ENCODE assay signal across 8 cellular contexts in the genomic region with DNA sequence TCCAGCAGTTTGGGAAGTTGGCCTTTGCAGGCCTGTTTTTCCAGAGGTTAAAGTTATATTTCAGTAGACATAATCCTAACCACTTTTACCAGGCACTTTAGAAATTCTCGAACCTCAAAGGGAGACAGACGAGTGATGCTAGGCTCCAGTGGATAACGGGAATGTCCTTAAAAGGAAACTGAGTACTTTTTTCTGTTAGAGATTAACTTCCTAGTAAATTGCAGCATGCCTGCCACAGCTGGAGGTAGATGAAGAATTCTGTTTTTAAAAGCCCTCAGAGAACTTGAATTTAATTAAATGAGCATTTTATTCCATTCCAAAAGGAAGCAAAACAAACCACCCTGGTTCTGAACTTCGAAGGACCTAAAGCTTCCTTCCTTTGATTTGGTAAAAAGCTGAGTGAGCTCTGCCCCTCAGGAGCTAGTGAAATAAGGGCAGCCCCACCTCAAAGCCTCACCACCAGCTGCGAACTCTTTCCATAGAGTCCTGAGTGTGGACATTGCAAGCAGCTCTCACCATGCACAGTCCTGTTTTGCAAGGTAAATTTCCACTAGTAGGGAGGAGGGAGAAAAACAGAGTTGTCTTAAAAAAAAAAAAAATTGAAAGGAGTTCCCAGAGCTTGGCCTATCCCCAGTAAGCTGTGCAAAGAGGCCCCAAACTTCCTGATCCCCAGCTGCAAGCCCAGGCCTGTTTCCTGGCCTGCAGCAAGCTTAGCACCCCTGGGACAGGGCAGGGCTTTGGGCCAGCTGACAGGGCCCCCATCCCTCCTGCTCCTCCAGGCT. TPM values are rescaled to one million over a fixed set of nuclear protein-coding genes. Genes with fewer than 3 reads are reported as not detected.
DNase-seq lines count a peak whose midpoint lies in the region; ATAC-seq and TF ChIP-seq lines count a peak whose summit lies in the region.
"Had no signal": no experiment of that assay in that cellular context is flagged by ENCODE, and none has a peak within 500 bp of the region (broad histone marks: within the 10 kb centered on the region; RNA-seq: fewer than 3 reads in every experiment).

No MANE protein-coding gene starts in this region.

- H3K27me3 Mint-ChIP-seq in HFFc6 (ENCODE audit: insufficient read depth) = no peaks in the 10 kb centered on the region

- no peak for DNase-seq in HFFc6
- DNase-seq in ascending aorta (ENCODE audit: low spot score in 2 of 2) = no peak
- peak; percentile 39 to 50 for DNase-seq in upper lobe of left lung
- no peak for DNase-seq in NCI-H82 treated with DMSO at 0.1 percent for 48 hours (lab: John Stamatoyannopoulos, UW; ENCODE audit: unreplicated experiment)
- DNase-seq in NCI-H1092 (lab: John Stamatoyannopoulos, UW) = no peak

- H3K4me3 ChIP-seq in ascending aorta (no peak overlapping the region), iPS-18a (ENCODE audit: low read length) (peak overlapping the region; percentile 67), upper lobe of left lung (no peak overlapping the region)

- peaks cover 25% of the 10 kb centered on the region for H3K36me3 Mint-ChIP-seq in HFFc6 (ENCODE audit: low read depth)

- peak; percentile 61 to 62 for ATAC-seq in upper lobe of left lung (ENCODE audit: low FRiP score in 2 of 2)
- ATAC-seq in HG02938 (IDR thresholded peaks at IDR 0.05; ENCODE audit: unreplicated experiment) = no peak

- peak in 1 of 4 donors; percentile 25 for TF ChIP-seq POLR2A in upper lobe of left lung (IDR thresholded peaks at IDR 0.05)

- H3K9ac ChIP-seq in iPS-18a (ENCODE audit: low read length) = peak overlapping the region; percentile 26

- H3K4me1 ChIP-seq in ascending aorta (peaks cover 12 to 18% of the 10 kb centered on the region in 2 donors), iPS-18a (ENCODE audit: control insufficient read depth, low read depth, low read length) (peaks cover 52% of the 10 kb centered on the region), upper lobe of left lung (peaks cover 8 to 19% (median 15%) of the 10 kb centered on the region in 4 donors)

- H3K9me3 Mint-ChIP-seq in HFFc6 = no peaks in the 10 kb centered on the region; the same call in 1 of the 2 replicates

- no peak for TF ChIP-seq CTCF in HFFc6 (IDR thresholded peaks at IDR 0.05)
- no peak for TF ChIP-seq CTCF in ascending aorta (IDR thresholded peaks at IDR 0.05)
- TF ChIP-seq CTCF in upper lobe of left lung (IDR thresholded peaks at IDR 0.05) = no peak

- H3K9me3 ChIP-seq in ascending aorta (no peaks in the 10 kb centered on the region), iPS-18a (ENCODE audit: control insufficient read depth, low read depth, low read length) (no peaks in the 10 kb centered on the region), upper lobe of left lung (no peaks in the 10 kb centered on the region)
- H3K9me3 ChIP-seq: neutrophil had no signal

- no peaks in the 10 kb centered on the region for H3K36me3 ChIP-seq in ascending aorta
- H3K36me3 ChIP-seq in iPS-18a (ENCODE audit: control insufficient read depth, low read depth, low read length) = no peaks in the 10 kb centered on the region
- no peaks in the 10 kb centered on the region for H3K36me3 ChIP-seq in upper lobe of left lung
- H3K36me3 ChIP-seq: neutrophil had no signal

- no peak overlapping the region for H3K4me3 Mint-ChIP-seq in HFFc6

- intact Hi-C loops in ascending aorta (cut with DNase I) = no loop called here

- H3K4me1 Mint-ChIP-seq in HFFc6 (ENCODE audit: low read depth) = peaks cover 41% of the 10 kb centered on the region

- H3K27me3 ChIP-seq in ascending aorta = no peaks in the 10 kb centered on the region
- no peaks in the 10 kb centered on the region for H3K27me3 ChIP-seq in iPS-18a (ENCODE audit: control insufficient read depth, insufficient read depth, low read length)
- H3K27me3 ChIP-seq in upper lobe of left lung = no peaks in the 10 kb centered on the region

- 38 to 46% methylated on average over 5 of the region's 5 CpGs for WGBS in upper lobe of left lung, 2 donors

- TF ChIP-seq EP300 in upper lobe of left lung (IDR thresholded peaks at IDR 0.05) = no peak

- H3K27ac ChIP-seq in ascending aorta = peak overlapping the region; percentile 4 to 48
- peak overlapping the region; percentile 78 for H3K27ac ChIP-seq in iPS-18a (ENCODE audit: low read length)
- peak overlapping the region in 2 of 4 donors; percentile 47 to 60 for H3K27ac ChIP-seq in upper lobe of left lung
- H3K27ac ChIP-seq: neutrophil had no signal

- peak overlapping the region; percentile 9; the same call in 1 of the 2 replicates for H3K27ac Mint-ChIP-seq in HFFc6

RNA-seq across cellular contexts. Expression of a gene that starts 11.3 kb away (rescaled TPM):
- 1 to 10 TPM; 2.1 to 4.0 (median 3.1) TPM for total RNA-seq in HFFc6 (2021; fragmentation: NEBNext Ultra II Directional; extraction: Animal tissue kit (Norgen Biotek cat#: 25700))
- 0.43 TPM for total RNA-seq in ascending aorta
- total RNA-seq in upper lobe of left lung = 10 to 100 TPM in 4 of 6 donors, 1 to 10 TPM in 2; 1.0 to 55.0 (median 12.4) TPM

RNA-seq across cellular contexts. Expression of a gene that starts 13.4 kb away (rescaled TPM):
- 10 to 100 TPM; 39.7 to 48.8 (median 45.7) TPM for total RNA-seq in HFFc6 (2021; fragmentation: NEBNext Ultra II Directional; extraction: Animal tissue kit (Norgen Biotek cat#: 25700))
- total RNA-seq in ascending aorta (56.9 TPM), upper lobe of left lung (10 to 100 TPM; 55.6 to 98.8 (median 68.3) TPM)

Comparison
In these comparisons a context has a peak if more than half of its experiments do, and no peak if none do; other contexts are left out.
1. DNase-seq: peak in upper lobe of left lung (2 of 2); none in HFFc6 (single experiment), ascending aorta (0 of 2), NCI-H82 treated with DMSO at 0.1 percent for 48 hours (single experiment) and NCI-H1092 (single experiment).